Comparison of ENCODE assay signal across 9 cellular contexts in the genomic region with DNA sequence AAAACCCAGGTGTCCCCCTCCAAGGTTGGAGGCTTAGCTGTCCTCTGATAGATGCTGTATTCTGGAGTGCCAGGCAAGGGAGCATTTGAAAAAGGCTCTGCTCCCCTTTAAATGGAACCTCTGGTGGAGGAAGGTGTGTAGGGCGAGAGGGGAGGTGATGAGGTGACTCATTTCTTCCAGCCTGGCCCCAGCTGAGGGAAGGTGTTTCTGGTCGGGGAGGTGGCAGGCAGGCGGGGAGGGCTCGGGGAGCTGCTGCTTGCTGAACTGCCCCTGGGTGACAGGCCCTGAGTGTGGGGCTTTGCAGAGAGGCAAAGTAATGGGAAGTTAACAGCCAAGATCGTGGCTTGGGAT. TPM values are rescaled to one million over a fixed set of nuclear protein-coding genes. Genes with fewer than 3 reads are reported as not detected.
A peak's percentile ranks its signal among the peaks of the same experiment; 100 is the strongest.
DNase-seq lines count a peak whose midpoint lies in the region; ATAC-seq and TF ChIP-seq lines count a peak whose summit lies in the region.
"Had no signal": no experiment of that assay in that cellular context is flagged by ENCODE, and none has a peak within 500 bp of the region (broad histone marks: within the 10 kb centered on the region; RNA-seq: fewer than 3 reads in every experiment).

No MANE protein-coding gene starts in this region.

- 50 to 51% methylated on average over 5 of the region's 5 CpGs for WGBS in lower leg skin, 2 donors
- 66% methylated on average over 5 of the region's 5 CpGs for WGBS in hepatocyte (ENCODE audit: low lambda C conversion rate, missing lambda C conversion rate)

- H3K9me3 ChIP-seq in Karpas-422 (ENCODE audit: low read length), result no peaks in the 10 kb centered on the region
- no peaks in the 10 kb centered on the region for H3K9me3 ChIP-seq in hepatocyte (ENCODE audit: low read depth)

- H2AFZ ChIP-seq in Karpas-422 (ENCODE audit: low read length), result no peak overlapping the region
- H2AFZ ChIP-seq in hepatocyte, result no peak overlapping the region

- no peak for TF ChIP-seq POLR2A in lower leg skin (IDR thresholded peaks at IDR 0.05)

- ATAC-seq in GM19395 (IDR thresholded peaks at IDR 0.05; ENCODE audit: unreplicated experiment), result peak; percentile 60
- no peak for ATAC-seq in sciatic nerve

- H3K4me1 ChIP-seq in Karpas-422 (ENCODE audit: low read length) (peaks cover 75% of the 10 kb centered on the region), hepatocyte (ENCODE audit: insufficient read depth) (no peaks in the 10 kb centered on the region)

- DNase-seq in Karpas-422, result peak; percentile 72
- DNase-seq in activated effector memory CD4-positive, alpha-beta T cell treated with Interleukin-2 at 50 U/mL for 16 hours, result peak; percentile 79
- peak; percentile 55 to 82 for DNase-seq in stimulated activated CD4-positive, alpha-beta T cell treated with anti-CD3 and anti-CD28 coated beads, Interleukin-1b, Interleukin-23, amount 100 ng/mL, for 1 hour (ENCODE audit: low read depth in 2 of 2)
- no peak for DNase-seq in NCI-H1694 treated with DMSO at 0.1 percent for 48 hours (lab: John Stamatoyannopoulos, UW)
- no peak for DNase-seq in lower leg skin (ENCODE audit: low spot score in 2 of 2)
- DNase-seq in hepatocyte (ENCODE audit: low spot score), result no peak
- DNase-seq in sciatic nerve (ENCODE audit: low spot score), result no peak

- 0 out of 2 replicates have a peak overlapping the region, but pooled peaks have one; percentile 39 for H3K27ac ChIP-seq in Karpas-422 (ENCODE audit: low read length)
- H3K27ac ChIP-seq in hepatocyte, result no peak overlapping the region

- TF ChIP-seq CTCF in lower leg skin (IDR thresholded peaks at IDR 0.05) (no peak), hepatocyte (IDR thresholded peaks at IDR 0.05; ENCODE audit: poor library complexity) (no peak)

- H4K20me1 ChIP-seq in Karpas-422 (ENCODE audit: insufficient read depth, low read depth, low read length), result peaks cover 47% of the 10 kb centered on the region; the same call in 1 of the 2 replicates
- H4K20me1 ChIP-seq in hepatocyte (ENCODE audit: insufficient read depth, poor library complexity, severe bottlenecking), result no peaks in the 10 kb centered on the region

- H3K27me3 ChIP-seq in Karpas-422 (ENCODE audit: low read length), result no peaks in the 10 kb centered on the region
- H3K27me3 ChIP-seq in hepatocyte, result no peaks in the 10 kb centered on the region

- H3K79me2 ChIP-seq in Karpas-422 (ENCODE audit: low read length) (no peaks in the 10 kb centered on the region), hepatocyte (no peaks in the 10 kb centered on the region)

- H3K4me3 ChIP-seq in Karpas-422 (ENCODE audit: low read length), result no peak overlapping the region
- H3K4me3 ChIP-seq in lower leg skin (ENCODE audit: low read depth, poor library complexity, severe bottlenecking), result no peak overlapping the region
- H3K4me3 ChIP-seq in hepatocyte, result no peak overlapping the region

- no peak overlapping the region for H3K9ac ChIP-seq in Karpas-422 (ENCODE audit: low read length)

- H3K4me2 ChIP-seq in Karpas-422 (ENCODE audit: low read depth, low read length, poor library complexity, severe bottlenecking), result no peak overlapping the region
- H3K4me2 ChIP-seq in hepatocyte, result no peak overlapping the region

- H3K36me3 ChIP-seq in Karpas-422 (ENCODE audit: insufficient read depth, low read length) (no peaks in the 10 kb centered on the region), hepatocyte (replicated peaks; ENCODE audit: insufficient read depth, low read depth) (no peaks in the 10 kb centered on the region)

- intact Hi-C loops in lower leg skin (cut with DNase I; ENCODE audit: low total_unique reads) (no loop called here), sciatic nerve (cut with DNase I) (no loop called here)

- no peaks in the 10 kb centered on the region for H3K9me2 ChIP-seq in Karpas-422 (replicated peaks; ENCODE audit: insufficient read depth, low read length)
- H3K9me2 ChIP-seq in hepatocyte (replicated peaks; ENCODE audit: insufficient read depth), result no peaks in the 10 kb centered on the region

RNA-seq across cellular contexts. Expression of a gene that starts 18.8 kb away (rescaled TPM):
- total RNA-seq in Karpas-422 (2014; rRNA removed; shearing (Covaris generic); ENCODE audit: low replicate concordance), result 13.1 and 40.4 TPM in 2 replicates
- total RNA-seq in lower leg skin (1 to 10 TPM; 2.9 to 8.9 (median 4.0) TPM), hepatocyte (not detected in 2 replicates), sciatic nerve (17.7 TPM)
- 0.69 TPM in 1 of 2 replicates, not detected in the other for polyA plus RNA-seq in hepatocyte
- total RNA-seq: glomerular endothelial cell had no signal

RNA-seq across cellular contexts. Expression of a gene that starts 57.1 kb away (rescaled TPM):
- 163 and 205 TPM in 2 replicates for total RNA-seq in Karpas-422 (2014; rRNA removed; shearing (Covaris generic); ENCODE audit: low replicate concordance)
- total RNA-seq in lower leg skin (10 to 100 TPM; 82.7 to 92.6 (median 88.2) TPM), hepatocyte (514 and 616 TPM in 2 replicates), sciatic nerve (150 TPM)
- 497 and 540 TPM in 2 replicates for polyA plus RNA-seq in hepatocyte

Comparison
In these comparisons a context has a peak if more than half of its experiments do, and no peak if none do; other contexts are left out.
1. DNase-seq: peak in Karpas-422 (single experiment), activated effector memory CD4-positive, alpha-beta T cell treated with Interleukin-2 at 50 U/mL for 16 hours (single experiment) and stimulated activated CD4-positive, alpha-beta T cell treated with anti-CD3 and anti-CD28 coated beads, Interleukin-1b, Interleukin-23, amount 100 ng/mL, for 1 hour (2 of 2); none in NCI-H1694 treated with DMSO at 0.1 percent for 48 hours (single experiment), lower leg skin (0 of 2), hepatocyte (single experiment) and sciatic nerve (single experiment).